Comparison of ENCODE assay signal across 8 cellular contexts in the genomic region with DNA sequence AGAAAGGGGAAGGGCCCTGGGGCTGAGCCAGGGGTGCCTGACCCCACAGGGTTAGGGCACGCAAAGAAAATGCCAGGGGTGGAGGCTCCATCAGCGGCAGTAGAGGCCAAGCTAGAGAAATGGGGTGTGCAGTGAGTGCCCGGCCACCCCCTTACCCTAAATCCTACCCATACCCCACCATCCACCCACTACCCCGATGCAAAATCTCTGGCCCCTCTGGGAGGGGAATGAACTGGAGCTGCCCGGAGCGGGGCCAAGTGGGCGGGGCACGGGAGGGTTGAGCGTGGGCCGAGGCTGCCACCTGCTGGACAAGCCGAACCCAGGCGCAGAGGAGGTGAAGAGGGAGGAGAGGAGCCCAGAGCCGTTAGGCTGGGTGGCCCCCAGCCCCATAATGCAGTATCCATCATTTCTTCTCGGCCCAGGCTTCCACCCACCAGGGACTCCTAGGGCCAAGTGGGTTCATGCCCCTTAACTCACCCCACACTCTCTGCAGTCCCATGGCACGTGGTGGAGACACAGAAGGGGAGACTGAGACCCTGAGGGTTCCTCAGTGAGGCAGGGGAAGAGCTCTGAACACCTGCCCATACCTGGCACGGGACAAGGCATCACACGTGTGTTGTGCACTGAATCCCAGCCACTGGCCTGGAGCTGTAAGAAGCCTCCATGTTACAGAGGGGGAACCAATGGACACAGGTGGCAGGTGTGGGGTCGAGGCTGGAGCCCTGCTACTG. TPM values are rescaled to one million over a fixed set of nuclear protein-coding genes. Genes with fewer than 3 reads are reported as not detected.
DNase-seq lines count a peak whose midpoint lies in the region; ATAC-seq, FAIRE-seq and TF ChIP-seq lines count a peak whose summit lies in the region.

No MANE protein-coding gene starts in this region.

- peak; percentile 19 to 66 for DNase-seq in A549 (ENCODE audit: low read depth in 1 of 2, low spot score in 1 of 2)
- peak; percentile 89 for DNase-seq in GM13976 (ENCODE audit: low spot score)
- DNase-seq in NCI-H510A treated with DMSO at 0.1 percent for 48 hours (lab: John Stamatoyannopoulos, UW), result peak; percentile 46
- peak; percentile 31 to 36 for DNase-seq in activated CD8-positive, alpha-beta memory T cell treated with anti-CD3 and anti-CD28 coated beads for 4 hours (ENCODE audit: low read depth in 2 of 2)
- peak; percentile 18 to 40 (median 28) for DNase-seq in effector memory CD4-positive, alpha-beta T cell
- peak; percentile 57 for DNase-seq in mesendoderm
- DNase-seq in stimulated activated CD8-positive, alpha-beta memory T cell treated with anti-CD3 and anti-CD28 coated beads, Interleukin-4, amount 100 ng/mL, for 1 hour (ENCODE audit: low read depth in 2 of 2, low spot score in 1 of 2), result peak; percentile 23 to 47

- 0 out of 3 replicates have a peak, but pooled peaks cover 5% of the 10 kb centered on the region for H3K4me1 ChIP-seq in A549
- H3K4me1 ChIP-seq in effector memory CD4-positive, alpha-beta T cell (ENCODE audit: control insufficient read depth, insufficient read depth, low read length, poor library complexity, severe bottlenecking), result no peaks in the 10 kb centered on the region
- no peaks in the 10 kb centered on the region for H3K4me1 ChIP-seq in mesendoderm (ENCODE audit: control insufficient read depth, low read depth, low read length)

- no peak overlapping the region for H2AK5ac ChIP-seq in mesendoderm (ENCODE audit: low read length)

- no peak overlapping the region for H3K9ac ChIP-seq in mesendoderm (ENCODE audit: low read length)

- H3K4ac ChIP-seq in mesendoderm (ENCODE audit: low read depth, low read length), result no peak overlapping the region

- H3K56ac ChIP-seq in mesendoderm (ENCODE audit: low read length), result no peak overlapping the region

- FAIRE-seq in A549 (lab: Jason Lieb, UNC), result no peak

- WGBS in A549 (ENCODE audit: missing lambda C conversion rate), result 6% methylated on average over 12 of the region's 18 CpGs
- WGBS in mesendoderm (ENCODE audit: extremely low coverage, insufficient coverage, low lambda C conversion rate), result no CpG with 5 or more reads among the region's 18 CpGs

- H3K23ac ChIP-seq in mesendoderm (ENCODE audit: low read length), result no peak overlapping the region

- POLR2A ChIA-PET in A549 (lab: Yijun Ruan, JAX), result interaction anchor here (1.0 kb wide), 1 partner anchor 221 kb away, joined by 4 read pairs; no protein-coding TSS in a partner anchor

- H4K5ac ChIP-seq in mesendoderm (ENCODE audit: low read length), result no peak overlapping the region

- no peak overlapping the region for H2BK120ac ChIP-seq in mesendoderm (ENCODE audit: low read depth, low read length)

- TF ChIP-seq RAD21 in A549 (conservative IDR thresholded peaks at IDR 0.05 in 1 of 2, IDR thresholded peaks at IDR 0.05 in 1 of 2), result peak; percentile 87 to 94

- H3K79me2 ChIP-seq in mesendoderm (ENCODE audit: control insufficient read depth, insufficient read depth, low read length), result no peaks in the 10 kb centered on the region

- no peak for TF ChIP-seq POLR2A in A549 (IDR thresholded peaks at IDR 0.05; ENCODE audit: low read length)

- in situ Hi-C loops in GM13976 (cut with MboI; ENCODE audit: low sequenced_read_pairs, unreplicated experiment), result loop anchor here (10.0 to 25.0 kb wide), 2 partner anchors 217 to 505 kb away; a partner anchor contains a TSS

- TF ChIP-seq EP300 in A549 (IDR thresholded peaks at IDR 0.05), result no peak

- H3K27ac ChIP-seq in A549, result no peak overlapping the region
- no peak overlapping the region for H3K27ac ChIP-seq in effector memory CD4-positive, alpha-beta T cell (ENCODE audit: insufficient read depth, low read length, poor library complexity, severe bottlenecking)
- H3K27ac ChIP-seq in mesendoderm (ENCODE audit: low read depth, low read length), result no peak overlapping the region

- no peaks in the 10 kb centered on the region for H3K36me3 ChIP-seq in effector memory CD4-positive, alpha-beta T cell (ENCODE audit: control insufficient read depth, insufficient read depth, low read length)
- no peaks in the 10 kb centered on the region for H3K36me3 ChIP-seq in mesendoderm (ENCODE audit: control insufficient read depth, insufficient read depth, low read length)

- ATAC-seq in A549, result peak; percentile 75 to 93
- no peak for ATAC-seq in GM19023 (IDR thresholded peaks at IDR 0.05; ENCODE audit: unreplicated experiment)

- H3K9me3 ChIP-seq in A549, result no peaks in the 10 kb centered on the region
- no peaks in the 10 kb centered on the region for H3K9me3 ChIP-seq in effector memory CD4-positive, alpha-beta T cell (ENCODE audit: control insufficient read depth, low read length)

- no peak overlapping the region for H4K8ac ChIP-seq in mesendoderm (ENCODE audit: low read depth, low read length)

- TF ChIP-seq CTCF in A549 (IDR thresholded peaks at IDR 0.05), result peak; percentile 78
- TF ChIP-seq CTCF in GM13976 (IDR thresholded peaks at IDR 0.05; ENCODE audit: borderline replicate concordance, control extremely low read depth, extremely low read depth, insufficient read depth, missing control alignments), result peak; percentile 93

- no peaks in the 10 kb centered on the region for H3K79me1 ChIP-seq in mesendoderm (ENCODE audit: low read length)

- no peak overlapping the region for H2BK15ac ChIP-seq in mesendoderm (replicated peaks; ENCODE audit: low read depth)

- H3K4me2 ChIP-seq in A549 (peak overlapping the region; percentile 85), mesendoderm (ENCODE audit: low read length) (no peak overlapping the region)

- H3K18ac ChIP-seq in mesendoderm (ENCODE audit: low read length), result no peak overlapping the region

- peaks cover 6% of the 10 kb centered on the region for H3K27me3 ChIP-seq in effector memory CD4-positive, alpha-beta T cell (replicated peaks; ENCODE audit: control insufficient read depth, insufficient read depth, low read length, poor library complexity, severe bottlenecking)
- no peaks in the 10 kb centered on the region for H3K27me3 ChIP-seq in mesendoderm (ENCODE audit: insufficient read depth, low read length, poor library complexity)

- H2BK5ac ChIP-seq in mesendoderm (ENCODE audit: low read length), result no peak overlapping the region

- CTCF ChIA-PET in A549 (lab: Yijun Ruan, JAX), result interaction anchor here (0.6 to 8.2 kb wide), 49 partner anchors 9 to 734 kb away, joined by 3 to 248 read pairs (median 4); a partner anchor contains a TSS

- no peak overlapping the region for H3K4me3 ChIP-seq in A549
- no peak overlapping the region for H3K4me3 ChIP-seq in effector memory CD4-positive, alpha-beta T cell (ENCODE audit: insufficient read depth, low read depth, low read length, poor library complexity, severe bottlenecking)
- no peak overlapping the region for H3K4me3 ChIP-seq in mesendoderm (ENCODE audit: low read length)

TF ChIP-seq in A549, 52 proteins besides CTCF, POLR2A, EP300 and RAD21:
- peak; percentile 91 for TF ChIP-seq SMC3 (IDR thresholded peaks at IDR 0.05)
- no peak for TF ChIP-seq POLR2AphosphoS2 (conservative IDR thresholded peaks at IDR 0.05; ENCODE audit: low read length)

RNA-seq across cellular contexts. Expression of a gene that starts 1.4 kb away (rescaled TPM):
- polyA plus RNA-seq in A549 (2011; rRNA removed), result not detected in 2 replicates
- not detected in 2 replicates for polyA plus RNA-seq in A549 (2012; cell fraction: cytosol; rRNA removed)
- not detected in 2 replicates for polyA plus RNA-seq in A549 (2012; cell fraction: nucleus; rRNA removed)
- polyA plus RNA-seq in A549 (2017; fragmentation: RNase III; extraction: RNeasy Plus Mini Kit Qiagen cat#74134 plus additional on column Dnase treatment), result not detected in 3 replicates
- polyA minus RNA-seq in A549 (2011; rRNA and poly(A)+ RNA removed), result not detected in 2 replicates
- not detected for polyA plus RNA-seq in mesendoderm (2013, experiment 1 of 2)
- polyA plus RNA-seq in mesendoderm (2013, experiment 2 of 2), result not detected

RNA-seq across cellular contexts. Expression of a gene that starts 5.6 kb away (rescaled TPM):
- polyA plus RNA-seq in A549 (2011; rRNA removed) (not detected in 2 replicates), A549 (2017; fragmentation: RNase III; extraction: RNeasy Plus Mini Kit Qiagen cat#74134 plus additional on column Dnase treatment) (not detected in 3 replicates)
- not detected in 2 replicates for polyA plus RNA-seq in A549 (2012; cell fraction: cytosol; rRNA removed)
- polyA plus RNA-seq in A549 (2012; cell fraction: nucleus; rRNA removed), result not detected in 2 replicates
- polyA minus RNA-seq in A549 (2011; rRNA and poly(A)+ RNA removed), result not detected in 2 replicates
- polyA plus RNA-seq in mesendoderm (2013, experiment 1 of 2), result not detected
- polyA plus RNA-seq in mesendoderm (2013, experiment 2 of 2), result not detected

RNA-seq across cellular contexts. Expression of a gene that starts 11.0 kb away (rescaled TPM):
- polyA plus RNA-seq in A549 (2011; rRNA removed) (not detected in 2 replicates), A549 (2017; fragmentation: RNase III; extraction: RNeasy Plus Mini Kit Qiagen cat#74134 plus additional on column Dnase treatment) (not detected in 3 replicates)
- polyA plus RNA-seq in A549 (2012; cell fraction: cytosol; rRNA removed), result not detected in 2 replicates
- polyA plus RNA-seq in A549 (2012; cell fraction: nucleus; rRNA removed), result not detected in 2 replicates
- polyA minus RNA-seq in A549 (2011; rRNA and poly(A)+ RNA removed), result not detected in 2 replicates
- not detected for polyA plus RNA-seq in mesendoderm (2013, experiment 1 of 2)
- not detected for polyA plus RNA-seq in mesendoderm (2013, experiment 2 of 2)

Comparison
In these comparisons a context has a peak if more than half of its experiments do, and no peak if none do; other contexts are left out.
1. DNase-seq: peak in every context shown above with its lines; median percentile 89 in GM13976; 57 in mesendoderm; 46 in NCI-H510A treated with DMSO at 0.1 percent for 48 hours; 42 in A549; 35 in stimulated activated CD8-positive, alpha-beta memory T cell treated with anti-CD3 and anti-CD28 coated beads, Interleukin-4, amount 100 ng/mL, for 1 hour; 34 in activated CD8-positive, alpha-beta memory T cell treated with anti-CD3 and anti-CD28 coated beads for 4 hours; 28 in effector memory CD4-positive, alpha-beta T cell.